ENCODE assay signal across 7 cellular contexts in the genomic region with DNA sequence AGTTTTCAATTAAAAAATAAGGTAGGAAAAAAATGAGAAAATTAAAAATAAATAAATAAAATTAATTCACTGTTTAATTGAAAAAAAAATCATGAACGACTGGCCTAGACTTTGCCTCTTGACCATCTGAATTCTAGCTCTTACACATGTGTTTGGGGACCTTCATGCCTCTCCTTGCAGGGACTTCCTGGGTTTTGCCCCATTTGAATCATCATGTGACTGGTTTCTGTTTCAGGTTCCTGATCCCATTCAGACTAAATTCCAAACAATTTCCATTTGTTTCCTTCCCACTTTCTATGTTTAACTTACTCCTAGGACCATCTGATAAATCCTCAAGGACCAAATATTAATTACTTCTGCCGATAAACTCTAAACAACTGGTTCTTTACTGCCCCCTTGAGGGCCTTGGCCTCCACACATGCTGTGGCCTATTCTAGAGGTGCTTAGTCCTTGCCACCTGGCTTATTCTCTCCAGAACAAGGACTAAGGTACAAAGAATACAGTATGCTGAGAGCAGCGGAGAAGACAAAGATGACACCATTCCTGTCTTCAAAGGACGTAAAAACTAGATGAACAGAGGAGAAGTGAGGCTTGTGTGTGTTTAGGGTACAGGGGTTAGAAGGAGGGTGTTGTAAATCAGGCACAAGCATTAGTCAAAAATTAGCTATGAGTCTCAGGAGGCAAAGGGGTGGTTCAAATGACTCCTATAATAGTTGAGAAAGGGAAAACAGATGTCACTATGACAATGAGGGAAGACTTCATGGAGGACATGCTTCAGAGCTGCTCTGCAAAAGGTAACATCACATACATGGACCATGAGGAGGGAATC.
DNase-seq lines count a peak whose midpoint lies in the region; ATAC-seq and TF ChIP-seq lines count a peak whose summit lies in the region.

No MANE protein-coding gene starts in this region.

- CTCF ChIA-PET in mammary epithelial cell (lab: Charles Lee; ENCODE audit: low non-redundant PET) = interaction anchor here (0.5 kb wide), 1 partner anchor 176 kb away, joined by 4 read pairs; no protein-coding TSS in a partner anchor

- in situ Hi-C loops in mammary epithelial cell (cut with MboI; ENCODE audit: low sequenced_read_pairs in 2 of 2) = loop anchor here (10.0 to 25.0 kb wide), 2 partner anchors 164 to 182 kb away; no protein-coding TSS in a partner anchor

- ATAC-seq in GM19043 (IDR thresholded peaks at IDR 0.05; ENCODE audit: low read depth, unreplicated experiment) (peak; percentile 78), HG03354 (IDR thresholded peaks at IDR 0.05; ENCODE audit: poor library complexity, severe bottlenecking, unreplicated experiment) (peak; percentile 89)

- intact Hi-C loops in mammary epithelial cell (cut with micrococcal nuclease) = loop anchor here (1.0 to 5.0 kb wide), 3 partner anchors 124 to 526 kb away; no protein-coding TSS in a partner anchor

- no peaks in the 10 kb centered on the region for H3K79me2 ChIP-seq in DOHH2 (ENCODE audit: control insufficient read depth, low read length)
- H3K79me2 ChIP-seq in mammary epithelial cell (ENCODE audit: insufficient read depth, low read length) = no peaks in the 10 kb centered on the region
- H3K79me2 ChIP-seq in neural cell (replicated peaks; ENCODE audit: insufficient read depth, low read length) = no peaks in the 10 kb centered on the region

- H3K9me2 ChIP-seq in DOHH2 (replicated peaks; ENCODE audit: control insufficient read depth, low read length) = no peaks in the 10 kb centered on the region
- H3K9me2 ChIP-seq in neural cell (ENCODE audit: insufficient read depth, low read length) = no peaks in the 10 kb centered on the region

- H3K4me3 ChIP-seq in DOHH2 (ENCODE audit: low read length) = 0 out of 2 replicates have a peak overlapping the region, but pooled peaks have one; percentile 11
- no peak overlapping the region for H3K4me3 ChIP-seq in mammary epithelial cell (replicated peaks in 1 of 3; ENCODE audit: insufficient read depth in 1 of 3, low read depth in 2 of 3, low read length in 3 of 3)
- H3K4me3 ChIP-seq in neural cell (ENCODE audit: low read length) = no peak overlapping the region
- H3K4me3 ChIP-seq in coronary artery = no peak overlapping the region

- TF ChIP-seq EP300 in neural cell (conservative IDR thresholded peaks at IDR 0.05; ENCODE audit: poor library complexity, severe bottlenecking) = no peak

- H3K36me3 ChIP-seq in DOHH2 (ENCODE audit: control insufficient read depth, low read length) (no peaks in the 10 kb centered on the region), mammary epithelial cell (ENCODE audit: insufficient read depth, low read length) (no peaks in the 10 kb centered on the region), neural cell (ENCODE audit: insufficient read depth, low read length) (no peaks in the 10 kb centered on the region)

- no peaks in the 10 kb centered on the region for H3K9me3 ChIP-seq in DOHH2 (ENCODE audit: control insufficient read depth, insufficient read depth, low read length)
- H3K9me3 ChIP-seq in mammary epithelial cell (replicated peaks; ENCODE audit: insufficient read depth, low read length) = no peaks in the 10 kb centered on the region
- H3K9me3 ChIP-seq in neural cell (ENCODE audit: low read length) = no peaks in the 10 kb centered on the region

- H2AFZ ChIP-seq in mammary epithelial cell (ENCODE audit: low read depth, low read length) = no peak overlapping the region
- no peak overlapping the region for H2AFZ ChIP-seq in neural cell (ENCODE audit: low read depth, low read length)

- DNase-seq in NCI-H510A treated with DMSO at 0.1 percent for 48 hours (lab: John Stamatoyannopoulos, UW) (peak; percentile 85), mammary epithelial cell (peak; percentile 37), coronary artery (ENCODE audit: low spot score) (no peak)

- BruUV-seq in mammary epithelial cell (replicated peaks; lab: Mats Ljungman, UMichigan) = no TSS peak

- 16% methylated on average over 4 of the region's 4 CpGs for WGBS in mammary epithelial cell (ENCODE audit: low coverage, missing lambda C conversion rate)

- dilution Hi-C loops in mammary epithelial cell (cut with HindIII; ENCODE audit: low sequenced_read_pairs) = no loop called here

- no peak for TF ChIP-seq RAD21 in neural cell (conservative IDR thresholded peaks at IDR 0.05)

- TF ChIP-seq CTCF in DOHH2 (IDR thresholded peaks at IDR 0.05; ENCODE audit: low read depth, low read length, poor library complexity, severe bottlenecking) (peak; percentile 73), mammary epithelial cell (conservative IDR thresholded peaks at IDR 0.05 in 1 of 2, IDR thresholded peaks at IDR 0.05 in 1 of 2; ENCODE audit: extremely low read depth in 1 of 2, insufficient read depth in 1 of 2, low read depth in 1 of 2, low read length in 2 of 2) (peak; percentile 89 to 91), neural cell (IDR thresholded peaks at IDR 0.05; ENCODE audit: poor library complexity, severe bottlenecking) (peak; percentile 22), coronary artery (IDR thresholded peaks at IDR 0.05) (no peak)

- H3K9ac ChIP-seq in mammary epithelial cell (ENCODE audit: insufficient read depth, low read length) = no peak overlapping the region
- no peak overlapping the region for H3K9ac ChIP-seq in neural cell (ENCODE audit: low read length)

- no peaks in the 10 kb centered on the region for H3K27me3 ChIP-seq in DOHH2 (ENCODE audit: control insufficient read depth, low read length)
- H3K27me3 ChIP-seq in mammary epithelial cell (ENCODE audit: insufficient read depth, low read length) = no peaks in the 10 kb centered on the region
- H3K27me3 ChIP-seq in neural cell (ENCODE audit: insufficient read depth, low read depth, low read length) = no peaks in the 10 kb centered on the region

- H3K4me1 ChIP-seq in DOHH2 (ENCODE audit: control insufficient read depth, low read length) = no peaks in the 10 kb centered on the region
- H3K4me1 ChIP-seq in mammary epithelial cell (ENCODE audit: insufficient read depth, low read length) = no peaks in the 10 kb centered on the region

- H3K27ac ChIP-seq in DOHH2 (ENCODE audit: low read depth, low read length) (no peak overlapping the region), mammary epithelial cell (ENCODE audit: insufficient read depth, low read depth, low read length) (no peak overlapping the region), neural cell (ENCODE audit: low read length) (no peak overlapping the region), coronary artery (no peak overlapping the region)

- H3F3A ChIP-seq in DOHH2 (ENCODE audit: control insufficient read depth, insufficient read depth) (no peaks in the 10 kb centered on the region), neural cell (ENCODE audit: insufficient read depth, low read length, poor library complexity, severe bottlenecking) (no peaks in the 10 kb centered on the region)

- no peaks in the 10 kb centered on the region for H4K20me1 ChIP-seq in DOHH2 (ENCODE audit: control insufficient read depth, insufficient read depth, low read depth, low read length)
- H4K20me1 ChIP-seq in mammary epithelial cell (ENCODE audit: insufficient read depth, low read length) = no peaks in the 10 kb centered on the region
- no peaks in the 10 kb centered on the region for H4K20me1 ChIP-seq in neural cell (ENCODE audit: insufficient read depth)

- no peak overlapping the region for H3K4me2 ChIP-seq in DOHH2 (ENCODE audit: low read length)
- no peak overlapping the region for H3K4me2 ChIP-seq in mammary epithelial cell (ENCODE audit: insufficient read depth, low read depth, low read length)
- H3K4me2 ChIP-seq in neural cell (ENCODE audit: low read length) = no peak overlapping the region

TF ChIP-seq in neural cell, 6 proteins besides CTCF, POLR2A, EP300 and RAD21:
- TF ChIP-seq SMC3 (conservative IDR thresholded peaks at IDR 0.05; ENCODE audit: poor library complexity) (no peak), TAF1 (IDR thresholded peaks at IDR 0.05; ENCODE audit: low read depth) (no peak), MXI1 (conservative IDR thresholded peaks at IDR 0.05; ENCODE audit: poor library complexity, severe bottlenecking) (no peak), EZH2 (IDR thresholded peaks at IDR 0.05; ENCODE audit: borderline replicate concordance, insufficient read depth, low read length, poor library complexity, severe bottlenecking) (no peak), POLR2AphosphoS5 (IDR thresholded peaks at IDR 0.05) (no peak)
- TF ChIP-seq, protein P1, sequence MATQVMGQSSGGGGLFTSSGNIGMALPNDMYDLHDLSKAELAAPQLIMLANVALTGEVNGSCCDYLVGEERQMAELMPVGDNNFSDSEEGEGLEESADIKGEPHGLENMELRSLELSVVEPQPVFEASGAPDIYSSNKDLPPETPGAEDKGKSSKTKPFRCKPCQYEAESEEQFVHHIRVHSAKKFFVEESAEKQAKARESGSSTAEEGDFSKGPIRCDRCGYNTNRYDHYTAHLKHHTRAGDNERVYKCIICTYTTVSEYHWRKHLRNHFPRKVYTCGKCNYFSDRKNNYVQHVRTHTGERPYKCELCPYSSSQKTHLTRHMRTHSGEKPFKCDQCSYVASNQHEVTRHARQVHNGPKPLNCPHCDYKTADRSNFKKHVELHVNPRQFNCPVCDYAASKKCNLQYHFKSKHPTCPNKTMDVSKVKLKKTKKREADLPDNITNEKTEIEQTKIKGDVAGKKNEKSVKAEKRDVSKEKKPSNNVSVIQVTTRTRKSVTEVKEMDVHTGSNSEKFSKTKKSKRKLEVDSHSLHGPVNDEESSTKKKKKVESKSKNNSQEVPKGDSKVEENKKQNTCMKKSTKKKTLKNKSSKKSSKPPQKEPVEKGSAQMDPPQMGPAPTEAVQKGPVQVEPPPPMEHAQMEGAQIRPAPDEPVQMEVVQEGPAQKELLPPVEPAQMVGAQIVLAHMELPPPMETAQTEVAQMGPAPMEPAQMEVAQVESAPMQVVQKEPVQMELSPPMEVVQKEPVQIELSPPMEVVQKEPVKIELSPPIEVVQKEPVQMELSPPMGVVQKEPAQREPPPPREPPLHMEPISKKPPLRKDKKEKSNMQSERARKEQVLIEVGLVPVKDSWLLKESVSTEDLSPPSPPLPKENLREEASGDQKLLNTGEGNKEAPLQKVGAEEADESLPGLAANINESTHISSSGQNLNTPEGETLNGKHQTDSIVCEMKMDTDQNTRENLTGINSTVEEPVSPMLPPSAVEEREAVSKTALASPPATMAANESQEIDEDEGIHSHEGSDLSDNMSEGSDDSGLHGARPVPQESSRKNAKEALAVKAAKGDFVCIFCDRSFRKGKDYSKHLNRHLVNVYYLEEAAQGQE (IDR thresholded peaks at IDR 0.05; ENCODE audit: borderline replicate concordance) = no peak
